13 cellular contexts compared by ENCODE assay signal in genomic region chr1:20290624-20291597, GRCh38. TPM values are rescaled to one million over a fixed set of nuclear protein-coding genes. Genes with fewer than 3 reads are reported as not detected.
A peak's percentile ranks its signal among the peaks of the same experiment; 100 is the strongest.
DNase-seq lines count a peak whose midpoint lies in the region; ATAC-seq and TF ChIP-seq lines count a peak whose summit lies in the region.
"Had no signal": no experiment of that assay in that cellular context is flagged by ENCODE, and none has a peak within 500 bp of the region (broad histone marks: within the 10 kb centered on the region; RNA-seq: fewer than 3 reads in every experiment).

VWA5B1 (plus strand) TSS chr1:20290875; CDS start chr1:20310602, 19,727 bp downstream.

- peaks cover 4% of the 10 kb centered on the region for H3K27me3 ChIP-seq in trophoblast cell (ENCODE audit: insufficient read depth, low read length)

- no peak within 1 kb of the TSS for H4K91ac ChIP-seq in trophoblast cell (ENCODE audit: low read depth, low read length)

- H2AK5ac ChIP-seq in trophoblast cell (ENCODE audit: low read length), result no peak within 1 kb of the TSS

- peaks cover 5 to 7% of the 10 kb centered on the region in 2 experiments for H3K4me1 ChIP-seq in trophoblast cell (ENCODE audit: control insufficient read depth in 1 of 2, insufficient read depth in 2 of 2, low read length in 2 of 2)
- H3K4me1 ChIP-seq: A549 had no signal

- peaks cover 7% of the 10 kb centered on the region for H3K9me3 ChIP-seq in trophoblast cell (ENCODE audit: insufficient read depth, low read depth, low read length)
- H3K9me3 ChIP-seq: A549 had no signal

- H3K79me1 ChIP-seq in trophoblast cell (ENCODE audit: low read length), result no peaks in the 10 kb centered on the region

- no peak for ATAC-seq in activated CD4-positive, CD25-positive, alpha-beta regulatory T cell treated with anti-CD3 and anti-CD28 coated beads, Interleukin-2, amount 50 U/mL, for 24 hours
- ATAC-seq: A549 had no signal

- H3K27me3 Mint-ChIP-seq in endothelial cell (ENCODE audit: unreplicated experiment), result peaks cover 22% of the 10 kb centered on the region

- peak within 1 kb of the TSS; percentile 13 for H3K4me3 Mint-ChIP-seq in endothelial cell (ENCODE audit: unreplicated experiment)

- DNase-seq in NCI-H2107 treated with DMSO at 0.1 percent for 48 hours (lab: John Stamatoyannopoulos, UW; ENCODE audit: unreplicated experiment) (peak; percentile 3), NCI-H2107 (lab: John Stamatoyannopoulos, UW) (no peak), NCI-H2227 treated with DMSO at 0.1 percent for 48 hours (lab: John Stamatoyannopoulos, UW) (peak; percentile 89), endothelial cell (ENCODE audit: low spot score) (peak; percentile 62), trophoblast cell (no peak), posterior vena cava (ENCODE audit: low spot score) (no peak), GM19240 (ENCODE audit: insufficient read length, low spot score) (no peak)
- DNase-seq: effector CD4-positive, alpha-beta T cell had no signal

- H3K9ac ChIP-seq in trophoblast cell (ENCODE audit: low read length), result no peak within 1 kb of the TSS

- no CpG with 5 or more reads among the region's 16 CpGs for WGBS in trophoblast cell (ENCODE audit: extremely low coverage, insufficient coverage, insufficient read length)

- no peaks in the 10 kb centered on the region for H3K79me2 ChIP-seq in trophoblast cell (ENCODE audit: control insufficient read depth, insufficient read depth, low read length, poor library complexity)

- no peak within 1 kb of the TSS for H4K12ac ChIP-seq in trophoblast cell (ENCODE audit: low read depth, low read length)

- no peaks in the 10 kb centered on the region for H3K9me3 Mint-ChIP-seq in endothelial cell (ENCODE audit: unreplicated experiment)

- no peak within 1 kb of the TSS for H2BK120ac ChIP-seq in trophoblast cell (ENCODE audit: insufficient read depth, low read length, poor library complexity)

- no peak within 1 kb of the TSS for H3K18ac ChIP-seq in trophoblast cell (ENCODE audit: low read length)

- H2BK12ac ChIP-seq in trophoblast cell (ENCODE audit: low read length), result no peak within 1 kb of the TSS

- no peak within 1 kb of the TSS for H3K14ac ChIP-seq in trophoblast cell (ENCODE audit: low read length)

- no peak within 1 kb of the TSS for H3K23ac ChIP-seq in trophoblast cell (ENCODE audit: low read length)

- H3K27ac ChIP-seq in trophoblast cell (ENCODE audit: low read depth, low read length), result no peak within 1 kb of the TSS
- H3K27ac ChIP-seq: A549, HL-60 had no signal

- intact Hi-C loops in posterior vena cava (cut with DNase I), result no loop called here

- peaks cover 20% of the 10 kb centered on the region for H3K4me1 Mint-ChIP-seq in endothelial cell (ENCODE audit: unreplicated experiment)

- peak within 1 kb of the TSS; percentile 8 for H3K4me2 ChIP-seq in trophoblast cell (ENCODE audit: low read length)
- H3K4me2 ChIP-seq: A549 had no signal

- no peak for TF ChIP-seq CTCF in endothelial cell (IDR thresholded peaks at IDR 0.05; ENCODE audit: unreplicated experiment)

- no peaks in the 10 kb centered on the region for H3K36me3 Mint-ChIP-seq in endothelial cell (ENCODE audit: low read depth, unreplicated experiment)

- H3K27ac Mint-ChIP-seq in endothelial cell (ENCODE audit: unreplicated experiment), result peak within 1 kb of the TSS; percentile 74

- no peak within 1 kb of the TSS for H2AFZ ChIP-seq in trophoblast cell (ENCODE audit: insufficient read depth, low read length, poor library complexity)

- no peak within 1 kb of the TSS for H3K4me3 ChIP-seq in trophoblast cell (ENCODE audit: low read depth, low read length)
- H3K4me3 ChIP-seq: A549, lung had no signal

- no peaks in the 10 kb centered on the region for H3K36me3 ChIP-seq in trophoblast cell (ENCODE audit: control insufficient read depth in 1 of 2, insufficient read depth in 2 of 2, low read length in 2 of 2)

- no peak within 1 kb of the TSS for H3K4ac ChIP-seq in trophoblast cell (ENCODE audit: low read depth, low read length)

- no peak within 1 kb of the TSS for H4K8ac ChIP-seq in trophoblast cell (ENCODE audit: low read depth, low read length)

- H2BK5ac ChIP-seq in trophoblast cell (ENCODE audit: low read depth, low read length, poor library complexity), result no peak within 1 kb of the TSS

RNA-seq across cellular contexts. Expression of gene VWA5B1, which starts in this region (rescaled TPM):
- not detected for total RNA-seq in endothelial cell (ENCODE audit: unreplicated experiment)
- polyA plus RNA-seq in trophoblast cell (2013), result not detected in 2 replicates
- total RNA-seq in posterior vena cava, result not detected
- total RNA-seq: activated CD8-positive, alpha-beta memory T cell treated with anti-CD3 and anti-CD28 coated beads for 36 hours had no signal
- polyA plus RNA-seq: A549 had no signal

Comparison
In these comparisons a context has a peak if more than half of its experiments do, and no peak if none do; other contexts are left out.
1. DNase-seq: peak in NCI-H2107 treated with DMSO at 0.1 percent for 48 hours (single experiment) and NCI-H2227 treated with DMSO at 0.1 percent for 48 hours (single experiment); none in NCI-H2107 (single experiment), trophoblast cell (0 of 2), posterior vena cava (single experiment) and GM19240 (single experiment).
2. Peak in DNase-seq in endothelial cell; RNA of the gene not detected or under 1 TPM.